In genomic region chr22:38987171-38987895, GRCh38 we compare ENCODE assay signal across 26 cellular contexts. TPM values are rescaled to one million over a fixed set of nuclear protein-coding genes. Genes with fewer than 3 reads are reported as not detected.
DNase-seq lines count a peak whose midpoint lies in the region; ATAC-seq, FAIRE-seq and TF ChIP-seq lines count a peak whose summit lies in the region.
"Had no signal": no experiment of that assay in that cellular context is flagged by ENCODE, and none has a peak within 500 bp of the region (broad histone marks: within the 10 kb centered on the region; RNA-seq: fewer than 3 reads in every experiment).

No MANE protein-coding gene starts in this region.

- no peak for TF ChIP-seq EP300 in K562 (IDR thresholded peaks at IDR 0.05; ENCODE audit: low read length)

- H4K20me1 ChIP-seq in K562 (replicated peaks; ENCODE audit: control insufficient read depth, insufficient read depth, low read length), result no peaks in the 10 kb centered on the region

- peaks cover 10% of the 10 kb centered on the region for H3K79me2 ChIP-seq in K562 (ENCODE audit: control insufficient read depth, insufficient read depth, low read length)

- no peak for FAIRE-seq in K562 (lab: Jason Lieb, UNC)
- FAIRE-seq: GM12891 had no signal

- H3K9me1 ChIP-seq in K562 (ENCODE audit: control insufficient read depth, insufficient read depth, low read length), result no peaks in the 10 kb centered on the region

- H3K4me1 Mint-ChIP-seq in activated CD4-positive, alpha-beta T cell treated with anti-CD3 and anti-CD28 coated beads for 36 hours, result peaks cover 66% of the 10 kb centered on the region
- H3K4me1 Mint-ChIP-seq in stimulated activated naive CD8-positive, alpha-beta T cell treated with anti-CD3 and anti-CD28 coated beads, Interleukin-15, amount 100 ng/mL, for 72 hours, result peaks cover 76% of the 10 kb centered on the region

- H3K27ac Mint-ChIP-seq in activated CD4-positive, alpha-beta T cell treated with anti-CD3 and anti-CD28 coated beads for 36 hours, result peak overlapping the region; percentile 84
- peak overlapping the region; percentile 92 to 96 for H3K27ac Mint-ChIP-seq in stimulated activated naive CD8-positive, alpha-beta T cell treated with anti-CD3 and anti-CD28 coated beads, Interleukin-15, amount 100 ng/mL, for 72 hours

- peaks cover 8% of the 10 kb centered on the region for H3K9me3 Mint-ChIP-seq in activated CD4-positive, alpha-beta T cell treated with anti-CD3 and anti-CD28 coated beads for 36 hours (ENCODE audit: low read depth)
- H3K9me3 Mint-ChIP-seq in stimulated activated naive CD8-positive, alpha-beta T cell treated with anti-CD3 and anti-CD28 coated beads, Interleukin-15, amount 100 ng/mL, for 72 hours, result peaks cover 9 to 22% of the 10 kb centered on the region in 2 donors

- peaks cover 9% of the 10 kb centered on the region for H3K9me3 ChIP-seq in K562 (replicated peaks; ENCODE audit: control insufficient read depth, insufficient read depth, low read depth, low read length)
- no peaks in the 10 kb centered on the region for H3K9me3 ChIP-seq in aorta (ENCODE audit: control insufficient read depth, low read length)
- H3K9me3 ChIP-seq: BE2C, upper lobe of right lung had no signal

- peaks cover 2 to 14% of the 10 kb centered on the region in 2 experiments; a peak in 2 of 5 replicates for H3K4me1 ChIP-seq in K562 (replicated peaks in 1 of 2; ENCODE audit: control insufficient read depth in 2 of 2, insufficient read depth in 2 of 2, low read length in 2 of 2)
- H3K4me1 ChIP-seq in aorta (ENCODE audit: control insufficient read depth in 1 of 2, insufficient read depth in 2 of 2, low read length in 2 of 2), result no peaks in the 10 kb centered on the region
- H3K4me1 ChIP-seq: upper lobe of right lung had no signal

- H3K4me3 Mint-ChIP-seq in activated CD4-positive, alpha-beta T cell treated with anti-CD3 and anti-CD28 coated beads for 36 hours, result peak overlapping the region; percentile 8
- H3K4me3 Mint-ChIP-seq in stimulated activated naive CD8-positive, alpha-beta T cell treated with anti-CD3 and anti-CD28 coated beads, Interleukin-15, amount 100 ng/mL, for 72 hours, result peak overlapping the region; percentile 15 to 52

- BruUV-seq in K562 (replicated peaks; lab: Mats Ljungman, UMichigan), result no TSS peak

- no peak overlapping the region for H2AFZ ChIP-seq in K562 (ENCODE audit: low read depth, low read length)

- ATAC-seq in activated CD4-positive, alpha-beta T cell treated with anti-CD3 and anti-CD28 coated beads for 36 hours, result peak; percentile 24
- no peak for ATAC-seq in stimulated activated naive CD8-positive, alpha-beta T cell treated with anti-CD3 and anti-CD28 coated beads, Interleukin-15, amount 100 ng/mL, for 72 hours
- no peak for ATAC-seq in stimulated activated naive CD8-positive, alpha-beta T cell treated with anti-CD3 and anti-CD28 coated beads, Interleukin-15, Interleukin-2, amounts not matched to agents 100 U/mL and 50 U/mL, for 24 hours
- ATAC-seq in K562 (no peak), aorta (ENCODE audit: low FRiP score) (no peak)
- no peak for ATAC-seq in activated CD4-positive, CD25-positive, alpha-beta regulatory T cell treated with anti-CD3 and anti-CD28 coated beads, Interleukin-2, amount 50 U/mL, for 24 hours
- ATAC-seq: Right ventricle myocardium inferior, upper lobe of right lung had no signal

- TF ChIP-seq RAD21 in K562 (CRISPR knock-in tag; conservative IDR thresholded peaks at IDR 0.05 in 1 of 2, IDR thresholded peaks at IDR 0.05 in 1 of 2), result no peak

- no peak overlapping the region for H3K9ac ChIP-seq in K562 (ENCODE audit: insufficient read depth in 1 of 2, low read depth in 2 of 2, low read length in 2 of 2)

- TF ChIP-seq CTCF in K562 (IDR thresholded peaks at IDR 0.05 in 2 of 3, conservative IDR thresholded peaks at IDR 0.05 in 1 of 3; ENCODE audit: insufficient read depth in 2 of 3, low read depth in 1 of 3, low read length in 3 of 3), result no peak

- H3K4me3 ChIP-seq in K562, result no peak overlapping the region
- no peak overlapping the region for H3K4me3 ChIP-seq in aorta (ENCODE audit: low read length in 2 of 2)
- H3K4me3 ChIP-seq: lung, upper lobe of right lung had no signal

- no peak overlapping the region for H3K27ac ChIP-seq in K562 (ENCODE audit: extremely low read depth, low read depth, low read length)
- H3K27ac ChIP-seq in aorta (ENCODE audit: low read depth in 1 of 2, low read length in 2 of 2), result no peak overlapping the region
- H3K27ac ChIP-seq: upper lobe of right lung had no signal

- 72% methylated on average over 6 of the region's 8 CpGs for WGBS in K562 (ENCODE audit: insufficient coverage, low coverage, missing lambda C conversion rate)
- whole genome bisulfite sequencing in aorta, 2 donors, result 86 to 89% methylated on average over 8 of the region's 8 CpGs

- CTCF ChIA-PET in activated CD4-positive, alpha-beta T cell treated with anti-CD3 and anti-CD28 coated beads for 36 hours (lab: Charles Lee), result interaction anchor here (0.6 to 0.7 kb wide), 2 partner anchors 115 to 329 kb away, joined by 3 read pairs; partner anchors contain the start of gene CBX6
- CTCF ChIA-PET in K562 (lab: Yijun Ruan, JAX; ENCODE audit: low intra/inter-chr PET ratio), result no interaction called here

- peak; percentile 64 for DNase-seq in activated CD4-positive, alpha-beta T cell treated with anti-CD3 and anti-CD28 coated beads for 36 hours
- DNase-seq in activated CD4-positive, alpha-beta T cell treated with anti-CD3 and anti-CD28 coated beads, Interleukin-2, amount 50 U/mL, for 1 hour, result no peak
- peak in 1 of 2 donors; percentile 29 for DNase-seq in stimulated activated naive CD8-positive, alpha-beta T cell treated with anti-CD3 and anti-CD28 coated beads, Interleukin-15, amount 100 ng/mL, for 72 hours
- no peak for DNase-seq in stimulated activated naive CD8-positive, alpha-beta T cell treated with anti-CD3 and anti-CD28 coated beads, Interleukin-15, Interleukin-2, amounts not matched to agents 100 U/mL and 50 U/mL, for 24 hours
- DNase-seq in K562 (ENCODE audit: extremely low read depth in 1 of 4, low spot score in 3 of 4) (no peak), aorta (peak; percentile 21 to 60), AG08396 (ENCODE audit: low spot score) (no peak)
- DNase-seq: activated CD8-positive, alpha-beta memory T cell treated with anti-CD3 and anti-CD28 coated beads for 24 hours; activated effector memory CD4-positive, alpha-beta T cell treated with Interleukin-2 at 50 U/mL for 16 hours; anterior cingulate cortex; BE2C; Calu3; caudate nucleus; dermis blood vessel endothelial cell; kidney glomerular epithelial cell; NCI-H1092 treated with DMSO at 0.1 percent for 48 hours; NCI-H2081 treated with DMSO at 0.1 percent for 48 hours; NCI-H446 treated with DMSO at 0.1 percent for 48 hours; upper lobe of right lung had no signal

- intact Hi-C loops in activated CD4-positive, alpha-beta T cell treated with anti-CD3 and anti-CD28 coated beads for 36 hours (cut with DNase I, micrococcal nuclease), result loop anchor here in 1 of 2 experiments (5.0 kb wide), 2 partner anchors 230 to 280 kb away; partner anchors contain the start of genes GTPBP1 and SUN2
- intact Hi-C loops in K562 (cut with micrococcal nuclease) (no loop called here), aorta (cut with DNase I) (no loop called here)

- H3K27me3 Mint-ChIP-seq in activated CD4-positive, alpha-beta T cell treated with anti-CD3 and anti-CD28 coated beads for 36 hours, result no peaks in the 10 kb centered on the region
- peaks cover 10% of the 10 kb centered on the region for H3K27me3 Mint-ChIP-seq in stimulated activated naive CD8-positive, alpha-beta T cell treated with anti-CD3 and anti-CD28 coated beads, Interleukin-15, amount 100 ng/mL, for 72 hours

- TF ChIP-seq POLR2A in K562 (conservative IDR thresholded peaks at IDR 0.05), result no peak

- H3K36me3 ChIP-seq in K562 (ENCODE audit: control insufficient read depth, insufficient read depth, low read length) (0 out of 3 replicates have a peak, but pooled peaks cover 3% of the 10 kb centered on the region), aorta (ENCODE audit: control insufficient read depth in 1 of 2, insufficient read depth in 2 of 2, low read length in 1 of 2) (no peaks in the 10 kb centered on the region)
- H3K36me3 ChIP-seq: BE2C, upper lobe of right lung had no signal

- H3K4me2 ChIP-seq in K562 (ENCODE audit: insufficient read depth, low read length), result no peak overlapping the region

- H3K36me3 Mint-ChIP-seq in activated CD4-positive, alpha-beta T cell treated with anti-CD3 and anti-CD28 coated beads for 36 hours (ENCODE audit: low read depth), result peaks cover 10% of the 10 kb centered on the region

- H3K27me3 ChIP-seq in K562 (ENCODE audit: control insufficient read depth in 2 of 2, insufficient read depth in 2 of 2, low read length in 2 of 2) (no peaks in the 10 kb centered on the region), aorta (ENCODE audit: control insufficient read depth in 1 of 2, insufficient read depth in 2 of 2, low read length in 1 of 2) (no peaks in the 10 kb centered on the region)
- H3K27me3 ChIP-seq: BE2C, upper lobe of right lung had no signal

- in situ Hi-C loops in K562 (cut with MboI), result no loop called here

- POLR2A ChIA-PET in activated CD4-positive, alpha-beta T cell treated with anti-CD3 and anti-CD28 coated beads for 36 hours (lab: Charles Lee), result interaction anchor here (0.6 kb wide), 1 partner anchor 36 kb away, joined by 7 read pairs; no protein-coding TSS in a partner anchor
- POLR2A ChIA-PET in K562 (lab: Yijun Ruan, JAX), result no interaction called here

RNA-seq across cellular contexts. Expression of gene APOBEC3B, which starts 5.2 kb away (rescaled TPM):
- total RNA-seq in activated CD4-positive, alpha-beta T cell treated with anti-CD3 and anti-CD28 coated beads for 36 hours, result 1 to 10 TPM; 8.0 to 8.5 TPM
- total RNA-seq in K562 (2011; cell fraction: chromatin; rRNA removed; ENCODE audit: low replicate concordance), result 5.5 and 9.0 TPM in 2 replicates
- total RNA-seq in K562 (2011; cell fraction: nucleolus; rRNA removed), result 9.2 and 9.3 TPM in 2 replicates
- 7.9 and 8.4 TPM in 2 replicates for total RNA-seq in K562 (2011; cell fraction: nucleoplasm; rRNA removed)
- total RNA-seq in K562 (2014; rRNA removed), result 29.3 and 38.4 TPM in 2 replicates
- total RNA-seq in K562 (2014; rRNA removed; fragmentation: Illumina TruSeq; extraction: Trizol), result 6.6 and 6.8 TPM in 2 replicates
- 5.9 and 7.1 TPM in 2 replicates for total RNA-seq in K562 (2015; rRNA removed; fragmentation: Illumina TruSeq; extraction: Trizol)
- total RNA-seq in K562 (2021), result 43.2 and 43.6 TPM in 2 replicates
- polyA plus RNA-seq in K562 (2011; rRNA removed), result 16.7 and 39.5 TPM in 2 replicates
- 27.9 and 68.7 TPM in 2 replicates for polyA plus RNA-seq in K562 (2011; cell fraction: cytosol; rRNA removed)
- 10.0 and 16.1 TPM in 2 replicates for polyA plus RNA-seq in K562 (2011; cell fraction: nucleus; rRNA removed)
- polyA plus RNA-seq in K562 (2012), result 41.8 and 64.6 TPM in 2 replicates
- polyA plus RNA-seq in K562 (2014; fragmentation: Illumina TruSeq; extraction: Trizol), result 57.9 and 62.9 TPM in 2 replicates
- polyA plus RNA-seq in K562 (2014; fragmentation: Nextera tagmentation; extraction: Ambion mirVana), result 100 to 1,000 TPM; 160 to 166 TPM
- polyA plus RNA-seq in K562 (2014; rRNA removed), result 49.5 and 58.1 TPM in 2 replicates
- 12.6 and 31.1 TPM in 2 replicates for polyA minus RNA-seq in K562 (2011; rRNA and poly(A)+ RNA removed)
- 10.2 and 18.5 TPM in 2 replicates for polyA minus RNA-seq in K562 (2011; cell fraction: cytosol; rRNA and poly(A)+ RNA removed)
- 3.0 TPM in 2 replicates for polyA minus RNA-seq in K562 (2011; cell fraction: nucleus; rRNA and poly(A)+ RNA removed)
- total RNA-seq in aorta, result 1 to 10 TPM in 1 of 2 donors, not detected in 1; 1.4 TPM
- 1 to 10 TPM in 1 of 2 donors, not detected in 1; 2.0 TPM for polyA plus RNA-seq in aorta

RNA-seq across cellular contexts. Expression of gene APOBEC3C, which starts 26.7 kb away (rescaled TPM):
- total RNA-seq in activated CD4-positive, alpha-beta T cell treated with anti-CD3 and anti-CD28 coated beads for 36 hours, result 10 to 100 TPM; 75.3 to 98.5 TPM
- 12.1 and 20.9 TPM in 2 replicates for total RNA-seq in K562 (2011; cell fraction: chromatin; rRNA removed; ENCODE audit: low replicate concordance)
- total RNA-seq in K562 (2011; cell fraction: nucleolus; rRNA removed), result 11.8 and 13.8 TPM in 2 replicates
- total RNA-seq in K562 (2011; cell fraction: nucleoplasm; rRNA removed), result 19.7 and 42.2 TPM in 2 replicates
- total RNA-seq in K562 (2014; rRNA removed) (12.4 and 15.1 TPM in 2 replicates), K562 (2014; rRNA removed; fragmentation: Illumina TruSeq; extraction: Trizol) (14.4 and 15.6 TPM in 2 replicates), K562 (2015; rRNA removed; fragmentation: Illumina TruSeq; extraction: Trizol) (15.8 and 15.9 TPM in 2 replicates), K562 (2021) (90.1 and 90.9 TPM in 2 replicates), aorta (10 to 100 TPM; 12.4 to 25.3 TPM)
- polyA plus RNA-seq in K562 (2011; rRNA removed) (44.4 and 54.7 TPM in 2 replicates), K562 (2014; fragmentation: Illumina TruSeq; extraction: Trizol) (116 and 118 TPM in 2 replicates), K562 (2014; fragmentation: Nextera tagmentation; extraction: Ambion mirVana) (100 to 1,000 TPM; 226 to 285 TPM), K562 (2014; rRNA removed) (55.5 and 59.8 TPM in 2 replicates), aorta (10 to 100 TPM; 17.8 TPM)
- 47.1 and 53.6 TPM in 2 replicates for polyA plus RNA-seq in K562 (2011; cell fraction: cytosol; rRNA removed)
- polyA plus RNA-seq in K562 (2011; cell fraction: nucleus; rRNA removed), result 24.0 and 25.6 TPM in 2 replicates
- 76.3 and 80.4 TPM in 2 replicates for polyA plus RNA-seq in K562 (2012)
- 24.1 and 28.9 TPM in 2 replicates for polyA minus RNA-seq in K562 (2011; rRNA and poly(A)+ RNA removed)
- 30.9 and 31.5 TPM in 2 replicates for polyA minus RNA-seq in K562 (2011; cell fraction: cytosol; rRNA and poly(A)+ RNA removed)
- polyA minus RNA-seq in K562 (2011; cell fraction: nucleus; rRNA and poly(A)+ RNA removed), result 4.7 and 7.6 TPM in 2 replicates

RNA-seq across cellular contexts. Expression of gene APOBEC3A, which starts 29.9 kb away (rescaled TPM):
- total RNA-seq in activated CD4-positive, alpha-beta T cell treated with anti-CD3 and anti-CD28 coated beads for 36 hours, result not detected
- total RNA-seq in K562 (2011; cell fraction: chromatin; rRNA removed; ENCODE audit: low replicate concordance), result not detected in 2 replicates
- not detected in 2 replicates for total RNA-seq in K562 (2011; cell fraction: nucleolus; rRNA removed)
- not detected in 2 replicates for total RNA-seq in K562 (2011; cell fraction: nucleoplasm; rRNA removed)
- total RNA-seq in K562 (2014; rRNA removed) (not detected in 2 replicates), K562 (2014; rRNA removed; fragmentation: Illumina TruSeq; extraction: Trizol) (not detected in 2 replicates), K562 (2015; rRNA removed; fragmentation: Illumina TruSeq; extraction: Trizol) (not detected in 2 replicates), K562 (2021) (not detected in 2 replicates), aorta (1 to 10 TPM; 1.4 to 7.3 TPM)
- polyA plus RNA-seq in K562 (2011; rRNA removed) (not detected in 2 replicates), K562 (2014; fragmentation: Illumina TruSeq; extraction: Trizol) (not detected in 2 replicates), K562 (2014; fragmentation: Nextera tagmentation; extraction: Ambion mirVana) (under 1 TPM in 1 of 2 experiments, not detected in 1; 0.04 TPM), K562 (2014; rRNA removed) (not detected in 2 replicates), aorta (1 to 10 TPM in 1 of 2 donors, not detected in 1; 4.4 TPM)
- not detected in 2 replicates for polyA plus RNA-seq in K562 (2011; cell fraction: cytosol; rRNA removed)
- not detected in 2 replicates for polyA plus RNA-seq in K562 (2011; cell fraction: nucleus; rRNA removed)
- not detected in 2 replicates for polyA plus RNA-seq in K562 (2012)
- polyA minus RNA-seq in K562 (2011; rRNA and poly(A)+ RNA removed), result not detected in 2 replicates
- polyA minus RNA-seq in K562 (2011; cell fraction: cytosol; rRNA and poly(A)+ RNA removed), result not detected in 2 replicates
- polyA minus RNA-seq in K562 (2011; cell fraction: nucleus; rRNA and poly(A)+ RNA removed), result not detected in 2 replicates
- total RNA-seq: A172, Calu3, dermis blood vessel endothelial cell, fibroblast of lung, pulmonary artery endothelial cell had no signal
- polyA plus RNA-seq: fibroblast of lung had no signal

RNA-seq across cellular contexts. Expression of gene APOBEC3D, which starts 33.6 kb away (rescaled TPM):
- 10 to 100 TPM; 27.0 to 28.2 TPM for total RNA-seq in activated CD4-positive, alpha-beta T cell treated with anti-CD3 and anti-CD28 coated beads for 36 hours
- 10.1 and 16.3 TPM in 2 replicates for total RNA-seq in K562 (2011; cell fraction: chromatin; rRNA removed; ENCODE audit: low replicate concordance)
- total RNA-seq in K562 (2011; cell fraction: nucleolus; rRNA removed), result 8.8 and 9.8 TPM in 2 replicates
- total RNA-seq in K562 (2011; cell fraction: nucleoplasm; rRNA removed), result 10.0 and 11.8 TPM in 2 replicates
- total RNA-seq in K562 (2014; rRNA removed), result 4.3 and 6.4 TPM in 2 replicates
- 3.0 and 3.7 TPM in 2 replicates for total RNA-seq in K562 (2014; rRNA removed; fragmentation: Illumina TruSeq; extraction: Trizol)
- 6.4 and 6.8 TPM in 2 replicates for total RNA-seq in K562 (2015; rRNA removed; fragmentation: Illumina TruSeq; extraction: Trizol)
- total RNA-seq in K562 (2021), result 9.1 and 9.6 TPM in 2 replicates
- polyA plus RNA-seq in K562 (2011; rRNA removed), result 5.1 and 6.0 TPM in 2 replicates
- 4.1 and 8.9 TPM in 2 replicates for polyA plus RNA-seq in K562 (2011; cell fraction: cytosol; rRNA removed)
- polyA plus RNA-seq in K562 (2011; cell fraction: nucleus; rRNA removed), result 3.5 and 7.3 TPM in 2 replicates
- polyA plus RNA-seq in K562 (2012), result 7.0 and 7.2 TPM in 2 replicates
- 6.6 and 7.4 TPM in 2 replicates for polyA plus RNA-seq in K562 (2014; fragmentation: Illumina TruSeq; extraction: Trizol)
- polyA plus RNA-seq in K562 (2014; fragmentation: Nextera tagmentation; extraction: Ambion mirVana), result 1 to 10 TPM; 4.7 to 8.4 TPM
- polyA plus RNA-seq in K562 (2014; rRNA removed), result 4.4 and 6.0 TPM in 2 replicates
- 6.0 and 7.8 TPM in 2 replicates for polyA minus RNA-seq in K562 (2011; rRNA and poly(A)+ RNA removed)
- polyA minus RNA-seq in K562 (2011; cell fraction: cytosol; rRNA and poly(A)+ RNA removed), result 2.6 and 5.6 TPM in 2 replicates
- polyA minus RNA-seq in K562 (2011; cell fraction: nucleus; rRNA and poly(A)+ RNA removed), result 1.3 and 1.8 TPM in 2 replicates
- 1 to 10 TPM; 1.8 to 4.9 TPM for total RNA-seq in aorta
- polyA plus RNA-seq in aorta, result 1 to 10 TPM in 1 of 2 donors, under 1 TPM in 1; 0.95 to 1.4 TPM

RNA-seq across cellular contexts. Expression of gene APOBEC3F, which starts 53.3 kb away (rescaled TPM):
- 10 to 100 TPM; 19.0 to 24.5 TPM for total RNA-seq in activated CD4-positive, alpha-beta T cell treated with anti-CD3 and anti-CD28 coated beads for 36 hours
- total RNA-seq in K562 (2011; cell fraction: chromatin; rRNA removed; ENCODE audit: low replicate concordance), result 10.6 and 19.4 TPM in 2 replicates
- 12.4 and 13.3 TPM in 2 replicates for total RNA-seq in K562 (2011; cell fraction: nucleolus; rRNA removed)
- 9.5 and 12.7 TPM in 2 replicates for total RNA-seq in K562 (2011; cell fraction: nucleoplasm; rRNA removed)
- total RNA-seq in K562 (2014; rRNA removed) (1.6 and 2.4 TPM in 2 replicates), K562 (2014; rRNA removed; fragmentation: Illumina TruSeq; extraction: Trizol) (0.80 and 1.1 TPM in 2 replicates), K562 (2015; rRNA removed; fragmentation: Illumina TruSeq; extraction: Trizol) (1.5 and 1.9 TPM in 2 replicates), K562 (2021) (3.3 and 5.0 TPM in 2 replicates), aorta (1 to 10 TPM; 6.3 to 9.4 TPM)
- polyA plus RNA-seq in K562 (2011; rRNA removed) (1.6 TPM in 2 replicates), K562 (2014; fragmentation: Illumina TruSeq; extraction: Trizol) (2.2 and 2.7 TPM in 2 replicates), K562 (2014; fragmentation: Nextera tagmentation; extraction: Ambion mirVana) (1 to 10 TPM; 1.4 to 2.0 TPM), K562 (2014; rRNA removed) (1.7 and 4.0 TPM in 2 replicates), aorta (1 to 10 TPM; 4.9 to 9.5 TPM)
- polyA plus RNA-seq in K562 (2011; cell fraction: cytosol; rRNA removed), result 2.4 and 2.5 TPM in 2 replicates
- 2.4 and 2.7 TPM in 2 replicates for polyA plus RNA-seq in K562 (2011; cell fraction: nucleus; rRNA removed)
- polyA plus RNA-seq in K562 (2012), result 2.3 and 2.9 TPM in 2 replicates
- polyA minus RNA-seq in K562 (2011; rRNA and poly(A)+ RNA removed), result 2.8 and 3.4 TPM in 2 replicates
- polyA minus RNA-seq in K562 (2011; cell fraction: cytosol; rRNA and poly(A)+ RNA removed), result 0.73 and 2.1 TPM in 2 replicates
- 6.7 and 7.0 TPM in 2 replicates for polyA minus RNA-seq in K562 (2011; cell fraction: nucleus; rRNA and poly(A)+ RNA removed)

Comparison
In these comparisons a context has a peak if more than half of its experiments do, and no peak if none do; other contexts are left out.
1. DNase-seq: peak in activated CD4-positive, alpha-beta T cell treated with anti-CD3 and anti-CD28 coated beads for 36 hours (single experiment) and aorta (2 of 2); none in activated CD4-positive, alpha-beta T cell treated with anti-CD3 and anti-CD28 coated beads, Interleukin-2, amount 50 U/mL, for 1 hour (single experiment), stimulated activated naive CD8-positive, alpha-beta T cell treated with anti-CD3 and anti-CD28 coated beads, Interleukin-15, Interleukin-2, amounts not matched to agents 100 U/mL and 50 U/mL, for 24 hours (single experiment), K562 (0 of 4) and AG08396 (single experiment).